In the genomic region with DNA sequence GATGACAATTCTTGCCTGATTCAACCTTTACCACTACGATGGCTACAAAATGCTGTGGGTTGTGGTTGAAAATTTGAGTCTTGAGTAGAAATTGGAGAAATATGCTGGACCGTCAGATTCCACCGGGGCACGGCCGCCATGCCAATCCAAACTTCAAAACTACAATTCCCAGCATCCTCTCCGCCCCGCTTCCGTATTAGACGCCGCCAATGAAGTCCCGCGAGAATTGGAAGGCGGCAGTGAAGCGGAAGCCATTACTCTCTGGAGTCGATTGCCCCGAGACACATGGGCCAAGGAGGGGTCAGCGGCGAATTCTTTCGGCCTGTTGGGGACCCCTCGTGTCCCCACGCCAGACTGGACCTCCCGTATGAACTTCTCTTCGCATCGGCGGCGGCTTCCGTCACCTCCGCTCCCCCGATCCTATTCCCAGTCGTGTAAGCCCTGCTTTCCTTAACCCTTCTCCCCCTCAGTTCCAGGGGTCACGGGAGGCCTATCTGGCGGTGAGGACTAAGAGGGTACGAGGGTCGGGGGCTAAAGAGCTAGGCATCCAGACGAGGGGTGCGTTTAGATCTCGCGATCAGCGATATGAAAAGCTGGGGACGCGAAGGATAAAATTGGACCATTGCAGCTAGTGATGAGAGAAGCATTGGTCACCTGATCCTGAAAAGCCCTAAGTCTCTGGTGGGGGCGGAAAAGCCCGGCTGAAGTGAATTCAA, we compare ENCODE assay signal across 1 cellular context.
TF ChIP-seq lines count a peak whose summit lies in the region.

A gene (plus strand): TSS at position 239 of the 716 bp plus-strand sequence. CDS start 15,620 bp downstream, outside the sequence.

TF ChIP-seq in HEK293, 187 proteins besides CTCF, POLR2A, EP300 and RAD21 (continued from another document and continues in another):
- TF ChIP-seq, protein P1, sequence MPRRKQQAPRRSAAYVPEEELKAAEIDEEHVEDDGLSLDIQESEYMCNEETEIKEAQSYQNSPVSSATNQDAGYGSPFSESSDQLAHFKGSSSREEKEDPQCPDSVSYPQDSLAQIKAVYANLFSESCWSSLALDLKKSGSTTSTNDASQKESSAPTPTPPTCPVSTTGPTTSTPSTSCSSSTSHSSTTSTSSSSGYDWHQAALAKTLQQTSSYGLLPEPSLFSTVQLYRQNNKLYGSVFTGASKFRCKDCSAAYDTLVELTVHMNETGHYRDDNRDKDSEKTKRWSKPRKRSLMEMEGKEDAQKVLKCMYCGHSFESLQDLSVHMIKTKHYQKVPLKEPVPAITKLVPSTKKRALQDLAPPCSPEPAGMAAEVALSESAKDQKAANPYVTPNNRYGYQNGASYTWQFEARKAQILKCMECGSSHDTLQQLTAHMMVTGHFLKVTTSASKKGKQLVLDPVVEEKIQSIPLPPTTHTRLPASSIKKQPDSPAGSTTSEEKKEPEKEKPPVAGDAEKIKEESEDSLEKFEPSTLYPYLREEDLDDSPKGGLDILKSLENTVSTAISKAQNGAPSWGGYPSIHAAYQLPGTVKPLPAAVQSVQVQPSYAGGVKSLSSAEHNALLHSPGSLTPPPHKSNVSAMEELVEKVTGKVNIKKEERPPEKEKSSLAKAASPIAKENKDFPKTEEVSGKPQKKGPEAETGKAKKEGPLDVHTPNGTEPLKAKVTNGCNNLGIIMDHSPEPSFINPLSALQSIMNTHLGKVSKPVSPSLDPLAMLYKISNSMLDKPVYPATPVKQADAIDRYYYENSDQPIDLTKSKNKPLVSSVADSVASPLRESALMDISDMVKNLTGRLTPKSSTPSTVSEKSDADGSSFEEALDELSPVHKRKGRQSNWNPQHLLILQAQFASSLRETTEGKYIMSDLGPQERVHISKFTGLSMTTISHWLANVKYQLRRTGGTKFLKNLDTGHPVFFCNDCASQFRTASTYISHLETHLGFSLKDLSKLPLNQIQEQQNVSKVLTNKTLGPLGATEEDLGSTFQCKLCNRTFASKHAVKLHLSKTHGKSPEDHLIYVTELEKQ (tag by site-specific recombination; IDR thresholded peaks at IDR 0.05; ENCODE audit: borderline replicate concordance), result no peak
- TF ChIP-seq, protein P2, sequence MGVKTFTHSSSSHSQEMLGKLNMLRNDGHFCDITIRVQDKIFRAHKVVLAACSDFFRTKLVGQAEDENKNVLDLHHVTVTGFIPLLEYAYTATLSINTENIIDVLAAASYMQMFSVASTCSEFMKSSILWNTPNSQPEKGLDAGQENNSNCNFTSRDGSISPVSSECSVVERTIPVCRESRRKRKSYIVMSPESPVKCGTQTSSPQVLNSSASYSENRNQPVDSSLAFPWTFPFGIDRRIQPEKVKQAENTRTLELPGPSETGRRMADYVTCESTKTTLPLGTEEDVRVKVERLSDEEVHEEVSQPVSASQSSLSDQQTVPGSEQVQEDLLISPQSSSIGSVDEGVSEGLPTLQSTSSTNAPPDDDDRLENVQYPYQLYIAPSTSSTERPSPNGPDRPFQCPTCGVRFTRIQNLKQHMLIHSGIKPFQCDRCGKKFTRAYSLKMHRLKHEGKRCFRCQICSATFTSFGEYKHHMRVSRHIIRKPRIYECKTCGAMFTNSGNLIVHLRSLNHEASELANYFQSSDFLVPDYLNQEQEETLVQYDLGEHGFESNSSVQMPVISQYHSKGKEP (tag by site-specific recombination; IDR thresholded peaks at IDR 0.05), result no peak
- TF ChIP-seq ZNF266 (tag by site-specific recombination; IDR thresholded peaks at IDR 0.05; ENCODE audit: low read depth), result no peak
- no peak for TF ChIP-seq OVOL3 (tag by site-specific recombination; IDR thresholded peaks at IDR 0.05)
- no peak for TF ChIP-seq ZBTB8A (tag by site-specific recombination; IDR thresholded peaks at IDR 0.05)
- TF ChIP-seq ZNF596 (tag by site-specific recombination; IDR thresholded peaks at IDR 0.05), result no peak
- no peak for TF ChIP-seq ZNF626 (tag by site-specific recombination; IDR thresholded peaks at IDR 0.05)
- TF ChIP-seq ZEB2 (tag by site-specific recombination; IDR thresholded peaks at IDR 0.05), result no peak
- TF ChIP-seq ZNF335 (tag by site-specific recombination; conservative IDR thresholded peaks at IDR 0.05), result peak; percentile 89
- TF ChIP-seq SP3 (tag by site-specific recombination; IDR thresholded peaks at IDR 0.05), result peak; percentile 49
- TF ChIP-seq, protein P3, sequence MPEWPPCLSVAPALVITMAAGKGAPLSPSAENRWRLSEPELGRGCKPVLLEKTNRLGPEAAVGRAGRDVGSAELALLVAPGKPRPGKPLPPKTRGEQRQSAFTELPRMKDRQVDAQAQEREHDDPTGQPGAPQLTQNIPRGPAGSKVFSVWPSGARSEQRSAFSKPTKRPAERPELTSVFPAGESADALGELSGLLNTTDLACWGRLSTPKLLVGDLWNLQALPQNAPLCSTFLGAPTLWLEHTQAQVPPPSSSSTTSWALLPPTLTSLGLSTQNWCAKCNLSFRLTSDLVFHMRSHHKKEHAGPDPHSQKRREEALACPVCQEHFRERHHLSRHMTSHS (tag by site-specific recombination; IDR thresholded peaks at IDR 0.05), result no peak
- TF ChIP-seq ZFP3 (tag by site-specific recombination; IDR thresholded peaks at IDR 0.05; ENCODE audit: low read depth), result no peak
- no peak for TF ChIP-seq ZSCAN30 (tag by site-specific recombination; IDR thresholded peaks at IDR 0.05)
- TF ChIP-seq, protein P4, sequence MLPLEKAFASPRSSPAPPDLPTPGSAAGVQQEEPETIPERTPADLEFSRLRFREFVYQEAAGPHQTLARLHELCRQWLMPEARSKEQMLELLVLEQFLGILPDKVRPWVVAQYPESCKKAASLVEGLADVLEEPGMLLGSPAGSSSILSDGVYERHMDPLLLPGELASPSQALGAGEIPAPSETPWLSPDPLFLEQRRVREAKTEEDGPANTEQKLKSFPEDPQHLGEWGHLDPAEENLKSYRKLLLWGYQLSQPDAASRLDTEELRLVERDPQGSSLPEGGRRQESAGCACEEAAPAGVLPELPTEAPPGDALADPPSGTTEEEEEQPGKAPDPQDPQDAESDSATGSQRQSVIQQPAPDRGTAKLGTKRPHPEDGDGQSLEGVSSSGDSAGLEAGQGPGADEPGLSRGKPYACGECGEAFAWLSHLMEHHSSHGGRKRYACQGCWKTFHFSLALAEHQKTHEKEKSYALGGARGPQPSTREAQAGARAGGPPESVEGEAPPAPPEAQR (tag by site-specific recombination; IDR thresholded peaks at IDR 0.05), result no peak
- no peak for TF ChIP-seq TRIM28 (IDR thresholded peaks at IDR 0.05; ENCODE audit: borderline replicate concordance, low read length)
- TF ChIP-seq, protein P5, sequence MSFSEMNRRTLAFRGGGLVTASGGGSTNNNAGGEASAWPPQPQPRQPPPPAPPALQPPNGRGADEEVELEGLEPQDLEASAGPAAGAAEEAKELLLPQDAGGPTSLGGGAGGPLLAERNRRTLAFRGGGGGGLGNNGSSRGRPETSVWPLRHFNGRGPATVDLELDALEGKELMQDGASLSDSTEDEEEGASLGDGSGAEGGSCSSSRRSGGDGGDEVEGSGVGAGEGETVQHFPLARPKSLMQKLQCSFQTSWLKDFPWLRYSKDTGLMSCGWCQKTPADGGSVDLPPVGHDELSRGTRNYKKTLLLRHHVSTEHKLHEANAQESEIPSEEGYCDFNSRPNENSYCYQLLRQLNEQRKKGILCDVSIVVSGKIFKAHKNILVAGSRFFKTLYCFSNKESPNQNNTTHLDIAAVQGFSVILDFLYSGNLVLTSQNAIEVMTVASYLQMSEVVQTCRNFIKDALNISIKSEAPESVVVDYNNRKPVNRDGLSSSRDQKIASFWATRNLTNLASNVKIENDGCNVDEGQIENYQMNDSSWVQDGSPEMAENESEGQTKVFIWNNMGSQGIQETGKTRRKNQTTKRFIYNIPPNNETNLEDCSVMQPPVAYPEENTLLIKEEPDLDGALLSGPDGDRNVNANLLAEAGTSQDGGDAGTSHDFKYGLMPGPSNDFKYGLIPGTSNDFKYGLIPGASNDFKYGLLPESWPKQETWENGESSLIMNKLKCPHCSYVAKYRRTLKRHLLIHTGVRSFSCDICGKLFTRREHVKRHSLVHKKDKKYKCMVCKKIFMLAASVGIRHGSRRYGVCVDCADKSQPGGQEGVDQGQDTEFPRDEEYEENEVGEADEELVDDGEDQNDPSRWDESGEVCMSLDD (tag by site-specific recombination; IDR thresholded peaks at IDR 0.05), result peak; percentile 80
- TF ChIP-seq, protein P6, sequence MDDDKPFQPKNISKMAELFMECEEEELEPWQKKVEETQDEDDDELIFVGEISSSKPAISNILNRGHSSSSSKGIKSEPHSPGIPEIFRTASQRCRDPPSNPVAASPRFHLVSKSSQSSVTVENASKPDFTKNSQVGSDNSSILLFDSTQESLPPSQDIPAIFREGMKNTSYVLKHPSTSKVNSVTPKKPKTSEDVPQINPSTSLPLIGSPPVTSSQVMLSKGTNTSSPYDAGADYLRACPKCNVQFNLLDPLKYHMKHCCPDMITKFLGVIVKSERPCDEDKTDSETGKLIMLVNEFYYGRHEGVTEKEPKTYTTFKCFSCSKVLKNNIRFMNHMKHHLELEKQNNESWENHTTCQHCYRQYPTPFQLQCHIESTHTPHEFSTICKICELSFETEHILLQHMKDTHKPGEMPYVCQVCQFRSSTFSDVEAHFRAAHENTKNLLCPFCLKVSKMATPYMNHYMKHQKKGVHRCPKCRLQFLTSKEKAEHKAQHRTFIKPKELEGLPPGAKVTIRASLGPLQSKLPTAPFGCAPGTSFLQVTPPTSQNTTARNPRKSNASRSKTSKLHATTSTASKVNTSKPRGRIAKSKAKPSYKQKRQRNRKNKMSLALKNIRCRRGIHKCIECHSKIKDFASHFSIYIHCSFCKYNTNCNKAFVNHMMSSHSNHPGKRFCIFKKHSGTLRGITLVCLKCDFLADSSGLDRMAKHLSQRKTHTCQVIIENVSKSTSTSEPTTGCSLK (tag by site-specific recombination; IDR thresholded peaks at IDR 0.05), result no peak
- no peak for TF ChIP-seq ZFP41 (tag by site-specific recombination; IDR thresholded peaks at IDR 0.05; ENCODE audit: borderline replicate concordance)
- TF ChIP-seq SP7 (tag by site-specific recombination; IDR thresholded peaks at IDR 0.05), result peak; percentile 52; the same call in 1 of the 2 replicates
- TF ChIP-seq, protein P7, sequence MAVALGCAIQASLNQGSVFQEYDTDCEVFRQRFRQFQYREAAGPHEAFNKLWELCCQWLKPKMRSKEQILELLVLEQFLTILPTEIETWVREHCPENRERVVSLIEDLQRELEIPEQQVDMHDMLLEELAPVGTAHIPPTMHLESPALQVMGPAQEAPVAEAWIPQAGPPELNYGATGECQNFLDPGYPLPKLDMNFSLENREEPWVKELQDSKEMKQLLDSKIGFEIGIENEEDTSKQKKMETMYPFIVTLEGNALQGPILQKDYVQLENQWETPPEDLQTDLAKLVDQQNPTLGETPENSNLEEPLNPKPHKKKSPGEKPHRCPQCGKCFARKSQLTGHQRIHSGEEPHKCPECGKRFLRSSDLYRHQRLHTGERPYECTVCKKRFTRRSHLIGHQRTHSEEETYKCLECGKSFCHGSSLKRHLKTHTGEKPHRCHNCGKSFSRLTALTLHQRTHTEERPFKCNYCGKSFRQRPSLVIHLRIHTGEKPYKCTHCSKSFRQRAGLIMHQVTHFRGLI (tag by site-specific recombination; IDR thresholded peaks at IDR 0.05), result no peak
- TF ChIP-seq ZNF837 (tag by site-specific recombination; IDR thresholded peaks at IDR 0.05), result no peak
- TF ChIP-seq, protein P8, sequence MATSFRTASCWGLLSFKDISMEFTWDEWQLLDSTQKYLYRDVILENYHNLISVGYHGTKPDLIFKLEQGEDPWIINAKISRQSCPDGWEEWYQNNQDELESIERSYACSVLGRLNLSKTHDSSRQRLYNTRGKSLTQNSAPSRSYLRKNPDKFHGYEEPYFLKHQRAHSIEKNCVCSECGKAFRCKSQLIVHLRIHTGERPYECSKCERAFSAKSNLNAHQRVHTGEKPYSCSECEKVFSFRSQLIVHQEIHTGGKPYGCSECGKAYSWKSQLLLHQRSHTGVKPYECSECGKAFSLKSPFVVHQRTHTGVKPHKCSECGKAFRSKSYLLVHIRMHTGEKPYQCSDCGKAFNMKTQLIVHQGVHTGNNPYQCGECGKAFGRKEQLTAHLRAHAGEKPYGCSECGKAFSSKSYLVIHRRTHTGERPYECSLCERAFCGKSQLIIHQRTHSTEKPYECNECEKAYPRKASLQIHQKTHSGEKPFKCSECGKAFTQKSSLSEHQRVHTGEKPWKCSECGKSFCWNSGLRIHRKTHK (tag by site-specific recombination; IDR thresholded peaks at IDR 0.05), result no peak
- no peak for TF ChIP-seq ZNF707 (tag by site-specific recombination; IDR thresholded peaks at IDR 0.05)
- no peak for TF ChIP-seq ZNF658 (tag by site-specific recombination; IDR thresholded peaks at IDR 0.05)
- TF ChIP-seq ZNF830 (tag by site-specific recombination; IDR thresholded peaks at IDR 0.05; ENCODE audit: low read depth), result no peak
- TF ChIP-seq, protein P9, sequence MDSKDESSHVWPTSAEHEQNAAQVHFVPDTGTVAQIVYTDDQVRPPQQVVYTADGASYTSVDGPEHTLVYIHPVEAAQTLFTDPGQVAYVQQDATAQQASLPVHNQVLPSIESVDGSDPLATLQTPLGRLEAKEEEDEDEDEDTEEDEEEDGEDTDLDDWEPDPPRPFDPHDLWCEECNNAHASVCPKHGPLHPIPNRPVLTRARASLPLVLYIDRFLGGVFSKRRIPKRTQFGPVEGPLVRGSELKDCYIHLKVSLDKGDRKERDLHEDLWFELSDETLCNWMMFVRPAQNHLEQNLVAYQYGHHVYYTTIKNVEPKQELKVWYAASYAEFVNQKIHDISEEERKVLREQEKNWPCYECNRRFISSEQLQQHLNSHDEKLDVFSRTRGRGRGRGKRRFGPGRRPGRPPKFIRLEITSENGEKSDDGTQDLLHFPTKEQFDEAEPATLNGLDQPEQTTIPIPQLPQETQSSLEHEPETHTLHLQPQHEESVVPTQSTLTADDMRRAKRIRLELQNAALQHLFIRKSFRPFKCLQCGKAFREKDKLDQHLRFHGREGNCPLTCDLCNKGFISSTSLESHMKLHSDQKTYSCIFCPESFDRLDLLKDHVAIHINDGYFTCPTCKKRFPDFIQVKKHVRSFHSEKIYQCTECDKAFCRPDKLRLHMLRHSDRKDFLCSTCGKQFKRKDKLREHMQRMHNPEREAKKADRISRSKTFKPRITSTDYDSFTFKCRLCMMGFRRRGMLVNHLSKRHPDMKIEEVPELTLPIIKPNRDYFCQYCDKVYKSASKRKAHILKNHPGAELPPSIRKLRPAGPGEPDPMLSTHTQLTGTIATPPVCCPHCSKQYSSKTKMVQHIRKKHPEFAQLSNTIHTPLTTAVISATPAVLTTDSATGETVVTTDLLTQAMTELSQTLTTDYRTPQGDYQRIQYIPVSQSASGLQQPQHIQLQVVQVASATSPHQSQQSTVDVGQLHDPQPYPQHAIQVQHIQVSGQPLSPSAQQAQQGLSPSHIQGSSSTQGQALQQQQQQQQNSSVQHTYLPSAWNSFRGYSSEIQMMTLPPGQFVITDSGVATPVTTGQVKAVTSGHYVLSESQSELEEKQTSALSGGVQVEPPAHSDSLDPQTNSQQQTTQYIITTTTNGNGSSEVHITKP (tag by site-specific recombination; IDR thresholded peaks at IDR 0.05), result peak; percentile 97
- TF ChIP-seq, protein P10, sequence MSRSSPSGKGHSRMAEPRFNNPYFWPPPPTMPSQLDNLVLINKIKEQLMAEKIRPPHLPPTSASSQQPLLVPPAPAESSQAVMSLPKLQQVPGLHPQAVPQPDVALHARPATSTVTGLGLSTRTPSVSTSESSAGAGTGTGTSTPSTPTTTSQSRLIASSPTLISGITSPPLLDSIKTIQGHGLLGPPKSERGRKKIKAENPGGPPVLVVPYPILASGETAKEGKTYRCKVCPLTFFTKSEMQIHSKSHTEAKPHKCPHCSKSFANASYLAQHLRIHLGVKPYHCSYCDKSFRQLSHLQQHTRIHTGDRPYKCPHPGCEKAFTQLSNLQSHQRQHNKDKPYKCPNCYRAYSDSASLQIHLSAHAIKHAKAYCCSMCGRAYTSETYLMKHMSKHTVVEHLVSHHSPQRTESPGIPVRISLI (tag by site-specific recombination; IDR thresholded peaks at IDR 0.05), result no peak
- TF ChIP-seq ZNF354C (tag by site-specific recombination; IDR thresholded peaks at IDR 0.05; ENCODE audit: borderline replicate concordance, low read depth), result no peak
- no peak for TF ChIP-seq ZNF791 (tag by site-specific recombination; IDR thresholded peaks at IDR 0.05)
- no peak for TF ChIP-seq ZNF510 (tag by site-specific recombination; IDR thresholded peaks at IDR 0.05; ENCODE audit: insufficient replicate concordance)
